18 cellular contexts compared by ENCODE assay signal in genomic region chr15:66486887-66487286, GRCh38. TPM values are rescaled to one million over a fixed set of nuclear protein-coding genes. Genes with fewer than 3 reads are reported as not detected.
DNase-seq lines count a peak whose midpoint lies in the region; ATAC-seq and TF ChIP-seq lines count a peak whose summit lies in the region.
"Had no signal": no experiment of that assay in that cellular context is flagged by ENCODE, and none has a peak within 500 bp of the region (broad histone marks: within the 10 kb centered on the region; RNA-seq: fewer than 3 reads in every experiment).

No MANE protein-coding gene starts in this region.

- H3K79me2 ChIP-seq in GM23338 (replicated peaks; ENCODE audit: insufficient read depth) = no peaks in the 10 kb centered on the region

- no peaks in the 10 kb centered on the region for H3K27me3 Mint-ChIP-seq in activated T-cell treated with anti-CD3 and anti-CD28 coated beads, Interleukin-2, amount 50 U/mL, for 24 hours
- H3K27me3 Mint-ChIP-seq in activated T-cell treated with anti-CD3 and anti-CD28 coated beads, Interleukin-2, amount 50 U/mL, for 4 hours (ENCODE audit: low read depth) = no peaks in the 10 kb centered on the region
- H3K27me3 Mint-ChIP-seq in GM23338 (ENCODE audit: insufficient read depth, low read depth, poor library complexity) (peaks cover 11% of the 10 kb centered on the region), endodermal cell (ENCODE audit: insufficient read depth) (no peaks in the 10 kb centered on the region), nephron progenitor cell (ENCODE audit: low read depth, poor library complexity) (no peaks in the 10 kb centered on the region)
- H3K27me3 Mint-ChIP-seq: CD4-positive, alpha-beta memory T cell had no signal

- no peaks in the 10 kb centered on the region for H3K9me2 ChIP-seq in GM23338 (ENCODE audit: insufficient read depth)

- no peak overlapping the region for H3K4me3 ChIP-seq in GM23338
- no peak overlapping the region for H3K4me3 ChIP-seq in endodermal cell (ENCODE audit: low read length)
- H3K4me3 ChIP-seq: BLaER1, GM23248 had no signal

- H2AFZ ChIP-seq in GM23338 = no peak overlapping the region
- H2AFZ ChIP-seq: GM23248 had no signal

- WGBS in endodermal cell (ENCODE audit: insufficient coverage in 1 of 2, insufficient read length in 1 of 2), 2 experiments = 91 to 95% methylated on average over 2 to 3 of the region's 3 CpGs

- DNase-seq in activated T-cell treated with anti-CD3 and anti-CD28 coated beads, Interleukin-2, amount 50 U/mL, for 24 hours = no peak
- DNase-seq in activated T-cell treated with anti-CD3 and anti-CD28 coated beads, Interleukin-2, amount 50 U/mL, for 4 hours = no peak
- DNase-seq in GM23338 (ENCODE audit: low spot score) (no peak), endodermal cell (peak; percentile 26), nephron progenitor cell (no peak), substantia nigra (lab: John Stamatoyannopoulos, UW) (no peak)
- DNase-seq: 8988T; CD4-positive, alpha-beta memory T cell; DMS153; DMS79; GDM1; GM23248; HCEC 1CT; IMR-90 had no signal

- H3K4me3 Mint-ChIP-seq in activated T-cell treated with anti-CD3 and anti-CD28 coated beads, Interleukin-2, amount 50 U/mL, for 24 hours = no peak overlapping the region
- no peak overlapping the region for H3K4me3 Mint-ChIP-seq in activated T-cell treated with anti-CD3 and anti-CD28 coated beads, Interleukin-2, amount 50 U/mL, for 4 hours
- H3K4me3 Mint-ChIP-seq in GM23338 = no peak overlapping the region
- no peak overlapping the region for H3K4me3 Mint-ChIP-seq in endodermal cell
- no peak overlapping the region for H3K4me3 Mint-ChIP-seq in nephron progenitor cell
- H3K4me3 Mint-ChIP-seq: CD14-positive monocyte; CD4-positive, alpha-beta memory T cell had no signal

- peaks cover 6% of the 10 kb centered on the region for H3K4me1 Mint-ChIP-seq in activated T-cell treated with anti-CD3 and anti-CD28 coated beads, Interleukin-2, amount 50 U/mL, for 24 hours (ENCODE audit: low read depth)
- H3K4me1 Mint-ChIP-seq in activated T-cell treated with anti-CD3 and anti-CD28 coated beads, Interleukin-2, amount 50 U/mL, for 4 hours (ENCODE audit: low read depth) = peaks cover 3% of the 10 kb centered on the region
- H3K4me1 Mint-ChIP-seq in GM23338 (no peaks in the 10 kb centered on the region; the same call in 2 of the 3 replicates), endodermal cell (peaks cover 3% of the 10 kb centered on the region), nephron progenitor cell (no peaks in the 10 kb centered on the region)

- H3K27me3 ChIP-seq in GM23338 (ENCODE audit: insufficient read depth) (no peaks in the 10 kb centered on the region), endodermal cell (ENCODE audit: control insufficient read depth, insufficient read depth, low read length, poor library complexity, severe bottlenecking) (no peaks in the 10 kb centered on the region)
- H3K27me3 ChIP-seq: BLaER1 had no signal

- H3K9me3 ChIP-seq in endodermal cell (ENCODE audit: control insufficient read depth, low read length) = no peaks in the 10 kb centered on the region
- H3K9me3 ChIP-seq: BLaER1 had no signal

- no peak for ATAC-seq in activated T-cell treated with anti-CD3 and anti-CD28 coated beads, Interleukin-2, amount 50 U/mL, for 4 hours
- ATAC-seq in GM23338 (no peak), GM21515 (IDR thresholded peaks at IDR 0.05; ENCODE audit: unreplicated experiment) (no peak)

- TF ChIP-seq CTCF in GM23338 (conservative IDR thresholded peaks at IDR 0.05; ENCODE audit: low read depth in 2 of 2) (no peak), endodermal cell (conservative IDR thresholded peaks at IDR 0.05) (no peak), nephron progenitor cell (IDR thresholded peaks at IDR 0.05) (no peak)

- H3K4me1 ChIP-seq in GM23338 (ENCODE audit: insufficient read depth) (no peaks in the 10 kb centered on the region), endodermal cell (ENCODE audit: control insufficient read depth, insufficient read depth, low read length) (no peaks in the 10 kb centered on the region)
- H3K4me1 ChIP-seq: BLaER1 had no signal

- peaks cover 8% of the 10 kb centered on the region; the same call in 1 of the 2 replicates for H4K20me1 ChIP-seq in GM23338 (replicated peaks; ENCODE audit: insufficient read depth)

- peaks cover 13% of the 10 kb centered on the region for H3K36me3 ChIP-seq in GM23338 (ENCODE audit: insufficient read depth)
- H3K36me3 ChIP-seq in endodermal cell (ENCODE audit: control insufficient read depth, insufficient read depth, low read length) = peaks cover 88% of the 10 kb centered on the region

- H3K9ac ChIP-seq in endodermal cell (ENCODE audit: extremely low read depth, low read length, poor library complexity, severe bottlenecking) = no peak overlapping the region
- H3K9ac ChIP-seq: BLaER1, GM23248 had no signal

- H3K27ac Mint-ChIP-seq in activated T-cell treated with anti-CD3 and anti-CD28 coated beads, Interleukin-2, amount 50 U/mL, for 24 hours = peak overlapping the region; percentile 52
- H3K27ac Mint-ChIP-seq in GM23338 (no peak overlapping the region), endodermal cell (no peak overlapping the region), nephron progenitor cell (peak overlapping the region; percentile 71)

- 0 out of 2 replicates have a peak, but pooled peaks cover 10% of the 10 kb centered on the region for H3F3A ChIP-seq in GM23338 (replicated peaks; ENCODE audit: low read depth)

- 0 out of 2 replicates have a peak overlapping the region, but pooled peaks have one; percentile 45 for H3K27ac ChIP-seq in GM23338 (ENCODE audit: low read depth)
- H3K27ac ChIP-seq in endodermal cell (ENCODE audit: low read depth, low read length) = no peak overlapping the region
- H3K27ac ChIP-seq in substantia nigra (ENCODE audit: low read depth, low read length, poor library complexity, severe bottlenecking) = no peak overlapping the region
- H3K27ac ChIP-seq: BLaER1, GM23248, HL-60 had no signal

- no peaks in the 10 kb centered on the region for H3K9me3 Mint-ChIP-seq in activated T-cell treated with anti-CD3 and anti-CD28 coated beads, Interleukin-2, amount 50 U/mL, for 24 hours
- no peaks in the 10 kb centered on the region for H3K9me3 Mint-ChIP-seq in activated T-cell treated with anti-CD3 and anti-CD28 coated beads, Interleukin-2, amount 50 U/mL, for 4 hours
- H3K9me3 Mint-ChIP-seq in GM23338 (no peaks in the 10 kb centered on the region), endodermal cell (no peaks in the 10 kb centered on the region), nephron progenitor cell (no peaks in the 10 kb centered on the region)
- H3K9me3 Mint-ChIP-seq: CD4-positive, alpha-beta memory T cell had no signal

- H3K4me2 ChIP-seq in GM23338 = no peak overlapping the region
- H3K4me2 ChIP-seq: BLaER1 had no signal

- peaks cover 95% of the 10 kb centered on the region for H3K36me3 Mint-ChIP-seq in activated T-cell treated with anti-CD3 and anti-CD28 coated beads, Interleukin-2, amount 50 U/mL, for 24 hours (ENCODE audit: low read depth)
- H3K36me3 Mint-ChIP-seq in activated T-cell treated with anti-CD3 and anti-CD28 coated beads, Interleukin-2, amount 50 U/mL, for 4 hours (ENCODE audit: insufficient read depth) = peaks cover 19% of the 10 kb centered on the region
- H3K36me3 Mint-ChIP-seq in GM23338 (ENCODE audit: low read depth) (peaks cover 66% of the 10 kb centered on the region), endodermal cell (ENCODE audit: low read depth) (peaks cover 77% of the 10 kb centered on the region), nephron progenitor cell (ENCODE audit: low read depth) (peaks cover 28% of the 10 kb centered on the region)

RNA-seq across cellular contexts. Expression of gene SNAPC5, which starts 10.7 kb away (rescaled TPM):
- total RNA-seq in activated T-cell treated with anti-CD3 and anti-CD28 coated beads, Interleukin-2, amount 50 U/mL, for 4 hours = 10 to 100 TPM; 45.2 to 59.9 (median 53.3) TPM
- 17.4 and 21.2 TPM in 2 replicates for total RNA-seq in GM23338 (2014; rRNA removed; shearing (Covaris generic))
- 41.1 and 43.2 TPM in 2 replicates for polyA plus RNA-seq in GM23338 (2016; fragmentation: Nextera tagmentation; extraction: Ambion mirVana)
- total RNA-seq in endodermal cell = 10 to 100 TPM; 25.4 to 27.4 TPM
- 22.0 TPM for polyA plus RNA-seq in endodermal cell (2013, experiment 1 of 2)
- 25.3 TPM for polyA plus RNA-seq in endodermal cell (2013, experiment 2 of 2)

RNA-seq across cellular contexts. Expression of gene RPL4, which starts 17.8 kb away (rescaled TPM):
- total RNA-seq in activated T-cell treated with anti-CD3 and anti-CD28 coated beads, Interleukin-2, amount 50 U/mL, for 4 hours = 1,000 to 10,000 TPM; 4,816 to 5,229 (median 5,007) TPM
- 4,842 and 6,082 TPM in 2 replicates for total RNA-seq in GM23338 (2014; rRNA removed; shearing (Covaris generic))
- polyA plus RNA-seq in GM23338 (2016; fragmentation: Nextera tagmentation; extraction: Ambion mirVana) = 2,989 and 3,203 TPM in 2 replicates
- total RNA-seq in endodermal cell = 1,000 to 10,000 TPM; 2,700 to 3,227 TPM
- 4,331 TPM for polyA plus RNA-seq in endodermal cell (2013, experiment 1 of 2)
- 4,059 TPM for polyA plus RNA-seq in endodermal cell (2013, experiment 2 of 2)

RNA-seq across cellular contexts. Expression of gene ZWILCH, which starts 18.2 kb away (rescaled TPM):
- 10 to 100 TPM; 32.5 to 35.0 (median 32.8) TPM for total RNA-seq in activated T-cell treated with anti-CD3 and anti-CD28 coated beads, Interleukin-2, amount 50 U/mL, for 4 hours
- total RNA-seq in GM23338 (2014; rRNA removed; shearing (Covaris generic)) = 61.5 and 64.1 TPM in 2 replicates
- 49.5 and 51.0 TPM in 2 replicates for polyA plus RNA-seq in GM23338 (2016; fragmentation: Nextera tagmentation; extraction: Ambion mirVana)
- total RNA-seq in endodermal cell = 10 to 100 TPM; 37.3 to 44.2 TPM
- 41.3 TPM for polyA plus RNA-seq in endodermal cell (2013, experiment 1 of 2)
- polyA plus RNA-seq in endodermal cell (2013, experiment 2 of 2) = 36.1 TPM

Comparison
In these comparisons a context has a peak if more than half of its experiments do, and no peak if none do; other contexts are left out.
1. H3K27ac Mint-ChIP-seq: peak in activated T-cell treated with anti-CD3 and anti-CD28 coated beads, Interleukin-2, amount 50 U/mL, for 24 hours (single experiment) and nephron progenitor cell (single experiment); none in GM23338 (single experiment) and endodermal cell (single experiment).